Comparison of ENCODE assay signal across 8 cellular contexts in the genomic region with DNA sequence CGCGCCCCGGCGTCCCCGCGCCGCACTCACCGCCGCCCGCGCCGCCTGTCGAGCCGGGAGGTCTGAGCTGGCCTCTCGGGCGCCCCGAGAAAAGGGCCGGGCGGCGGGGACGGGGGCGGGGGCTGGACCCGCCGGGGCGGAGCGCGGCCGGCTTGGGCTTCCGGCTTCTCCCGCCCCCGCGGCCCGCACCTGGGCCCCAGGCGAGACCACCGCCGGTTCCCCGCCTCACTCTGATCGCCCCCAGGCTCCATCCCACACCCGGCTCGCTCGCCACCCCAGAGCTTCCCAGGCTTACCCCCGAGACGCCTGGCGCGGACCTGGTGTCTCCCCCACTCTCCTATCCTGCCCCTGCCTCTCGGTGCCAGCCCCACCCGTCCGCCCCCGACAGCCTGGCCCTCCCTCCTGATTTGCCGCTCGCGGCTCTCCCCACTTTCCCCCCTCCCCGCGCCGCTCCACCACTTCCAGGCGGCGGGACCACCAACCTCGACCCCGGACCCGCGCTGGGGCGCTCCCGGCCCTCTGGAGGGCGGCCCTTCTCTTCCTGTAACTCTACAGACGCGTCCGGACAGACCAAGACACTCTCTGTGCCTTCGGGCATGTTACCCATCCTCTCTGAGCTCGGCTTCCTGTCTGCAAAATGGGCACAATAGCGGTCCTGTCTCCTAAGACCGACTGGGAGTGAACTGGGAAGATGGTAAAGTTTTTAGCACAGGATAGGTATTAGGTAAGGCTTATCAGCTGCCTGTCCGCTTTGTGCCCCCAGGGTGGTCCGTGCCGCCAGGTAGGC. TPM values are rescaled to one million over a fixed set of nuclear protein-coding genes. Genes with fewer than 3 reads are reported as not detected.
DNase-seq lines count a peak whose midpoint lies in the region; ATAC-seq and TF ChIP-seq lines count a peak whose summit lies in the region.

A gene (minus strand): TSS at position 64 of the 787 bp plus-strand sequence. CDS start 30,189 bp downstream, outside the sequence.

- H3K4me1 ChIP-seq in MM.1S (ENCODE audit: low read length) (peaks cover 14% of the 10 kb centered on the region), lung (ENCODE audit: control insufficient read depth in 2 of 2, insufficient read depth in 2 of 2, low read length in 2 of 2) (peaks cover 3 to 5% of the 10 kb centered on the region in 2 donors)

- H3K9me2 ChIP-seq in MM.1S (replicated peaks; ENCODE audit: insufficient read depth, low read length), result no peaks in the 10 kb centered on the region

- H3K27ac ChIP-seq in MM.1S (ENCODE audit: low read length) (peak within 1 kb of the TSS; percentile 73), lung (ENCODE audit: low read depth in 1 of 2, low read length in 1 of 2) (peak within 1 kb of the TSS; percentile 93 to 94)

- no peaks in the 10 kb centered on the region for H4K20me1 ChIP-seq in MM.1S (ENCODE audit: insufficient read depth, low read length)

- H3K9ac ChIP-seq in MM.1S (ENCODE audit: low read length), result peak within 1 kb of the TSS; percentile 86

- H3K9me3 ChIP-seq in MM.1S (replicated peaks; ENCODE audit: insufficient read depth, low read length) (no peaks in the 10 kb centered on the region), lung (ENCODE audit: control insufficient read depth in 2 of 2, insufficient read depth in 1 of 2, low read length in 1 of 2) (peaks cover 0 to 3% of the 10 kb centered on the region in 2 donors)

- 4 to 7% methylated on average over 36 to 74 of the region's 74 CpGs for WGBS in lung, 2 donors

- TF ChIP-seq CTCF in MM.1S (IDR thresholded peaks at IDR 0.05; ENCODE audit: low read length), result peak; percentile 12; the same call in 1 of the 2 replicates
- no peak for TF ChIP-seq CTCF in lung (IDR thresholded peaks at IDR 0.05; ENCODE audit: control extremely low read depth, extremely low read depth)

- H3F3A ChIP-seq in MM.1S (ENCODE audit: insufficient read depth, low read length), result peaks cover 39% of the 10 kb centered on the region

- DNase-seq in ELF-1 (ENCODE audit: low read depth, low spot score), result peak; percentile 66
- DNase-seq in MM.1S, result peak; percentile 72
- DNase-seq in activated CD4-positive, alpha-beta T cell treated with anti-CD3 and anti-CD28 coated beads, Interleukin-2, amount 50 U/mL, for 48 hours, result peak; percentile 69 to 74
- peak; percentile 44 for DNase-seq in effector CD4-positive, alpha-beta T cell
- DNase-seq in lung (ENCODE audit: low spot score), result peak; percentile 57
- DNase-seq in stimulated activated CD8-positive, alpha-beta memory T cell treated with anti-CD3 and anti-CD28 coated beads, Interleukin-2, amount 100 ng/mL, for 1 hour (ENCODE audit: low read depth in 2 of 2), result peak; percentile 29 to 41

- H3K36me3 ChIP-seq in MM.1S (replicated peaks; ENCODE audit: insufficient read depth, low read length) (no peaks in the 10 kb centered on the region), lung (ENCODE audit: control insufficient read depth in 2 of 2, insufficient read depth in 2 of 2, low read length in 2 of 2) (no peaks in the 10 kb centered on the region)

- peak; percentile 32 for ATAC-seq in GM21786 (IDR thresholded peaks at IDR 0.05; ENCODE audit: unreplicated experiment)
- ATAC-seq in lung (ENCODE audit: insufficient read depth, low FRiP score), result peak; percentile 80
- ATAC-seq in GM21447 (IDR thresholded peaks at IDR 0.05; ENCODE audit: unreplicated experiment), result no peak

- H3K4me2 ChIP-seq in MM.1S (ENCODE audit: low read depth, low read length), result peak within 1 kb of the TSS; percentile 85

- H3K4me3 ChIP-seq in MM.1S (ENCODE audit: low read length) (peak within 1 kb of the TSS; percentile 82), lung (peak within 1 kb of the TSS; percentile 82)

- peaks cover 52% of the 10 kb centered on the region for H3K79me2 ChIP-seq in MM.1S (ENCODE audit: low read length)

- H3K27me3 ChIP-seq in MM.1S (replicated peaks; ENCODE audit: insufficient read depth, low read length) (no peaks in the 10 kb centered on the region), lung (ENCODE audit: control insufficient read depth, insufficient read depth) (no peaks in the 10 kb centered on the region)

- peak within 1 kb of the TSS; percentile 95 for H2AFZ ChIP-seq in MM.1S (ENCODE audit: low read length)

RNA-seq across cellular contexts. Expression of the gene that starts here (rescaled TPM):
- 100 to 1,000 TPM in 1 of 2 donors, 10 to 100 TPM in 1; 89.8 to 203 TPM for total RNA-seq in lung
- polyA plus RNA-seq in lung, result 100 to 1,000 TPM in 1 of 2 donors, 10 to 100 TPM in 1; 66.4 to 406 TPM
